Comparison of ENCODE assay signal across 1 cellular context in the genomic region with DNA sequence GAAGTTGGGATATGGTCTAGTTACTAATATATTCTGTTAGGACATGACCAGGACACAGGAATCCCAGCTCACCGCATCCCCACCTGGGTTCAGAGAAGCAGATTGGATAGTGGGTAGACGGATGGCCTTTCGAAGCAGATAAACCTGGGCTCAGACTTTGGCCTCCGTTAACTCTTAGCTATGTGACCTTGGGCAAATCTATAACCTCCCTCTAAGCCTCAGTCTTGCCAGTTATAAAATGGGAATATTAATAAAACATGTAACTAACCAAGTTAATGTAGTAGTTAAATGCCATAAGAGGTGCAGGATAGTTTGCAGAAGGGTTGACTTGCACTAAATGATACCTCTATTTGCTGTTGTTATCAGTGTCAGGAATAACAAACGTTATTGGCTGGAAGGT.
TF ChIP-seq lines count a peak whose summit lies in the region.

No MANE protein-coding gene starts in this region.

TF ChIP-seq in liver, 16 proteins besides CTCF, POLR2A, EP300 and RAD21 (continued from another document):
- TF ChIP-seq, protein P1, sequence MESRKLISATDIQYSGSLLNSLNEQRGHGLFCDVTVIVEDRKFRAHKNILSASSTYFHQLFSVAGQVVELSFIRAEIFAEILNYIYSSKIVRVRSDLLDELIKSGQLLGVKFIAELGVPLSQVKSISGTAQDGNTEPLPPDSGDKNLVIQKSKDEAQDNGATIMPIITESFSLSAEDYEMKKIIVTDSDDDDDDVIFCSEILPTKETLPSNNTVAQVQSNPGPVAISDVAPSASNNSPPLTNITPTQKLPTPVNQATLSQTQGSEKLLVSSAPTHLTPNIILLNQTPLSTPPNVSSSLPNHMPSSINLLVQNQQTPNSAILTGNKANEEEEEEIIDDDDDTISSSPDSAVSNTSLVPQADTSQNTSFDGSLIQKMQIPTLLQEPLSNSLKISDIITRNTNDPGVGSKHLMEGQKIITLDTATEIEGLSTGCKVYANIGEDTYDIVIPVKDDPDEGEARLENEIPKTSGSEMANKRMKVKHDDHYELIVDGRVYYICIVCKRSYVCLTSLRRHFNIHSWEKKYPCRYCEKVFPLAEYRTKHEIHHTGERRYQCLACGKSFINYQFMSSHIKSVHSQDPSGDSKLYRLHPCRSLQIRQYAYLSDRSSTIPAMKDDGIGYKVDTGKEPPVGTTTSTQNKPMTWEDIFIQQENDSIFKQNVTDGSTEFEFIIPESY (IDR thresholded peaks at IDR 0.05) = no peak
- no peak for TF ChIP-seq YY1 (IDR thresholded peaks at IDR 0.05)
- no peak for TF ChIP-seq HNF4G (IDR thresholded peaks at IDR 0.05)
